In genomic region chr20:32191422-32191821, GRCh38 we compare ENCODE assay signal across 16 cellular contexts. TPM values are rescaled to one million over a fixed set of nuclear protein-coding genes. Genes with fewer than 3 reads are reported as not detected.
DNase-seq lines count a peak whose midpoint lies in the region; ATAC-seq and TF ChIP-seq lines count a peak whose summit lies in the region.
"Had no signal": no experiment of that assay in that cellular context is flagged by ENCODE, and none has a peak within 500 bp of the region (broad histone marks: within the 10 kb centered on the region; RNA-seq: fewer than 3 reads in every experiment).

No MANE protein-coding gene starts in this region.

- peaks cover 3% of the 10 kb centered on the region for H3K4me1 ChIP-seq in RWPE2 (ENCODE audit: insufficient read depth, poor library complexity, severe bottlenecking)

- POLR2A ChIA-PET in activated CD4-positive, alpha-beta T cell treated with anti-CD3 and anti-CD28 coated beads for 36 hours (lab: Charles Lee): interaction anchor here (1.8 kb wide), 1 partner anchor 14 kb away, joined by 9 read pairs; no protein-coding TSS in a partner anchor

- peaks cover 49% of the 10 kb centered on the region for H3K36me3 Mint-ChIP-seq in activated CD4-positive, alpha-beta T cell treated with anti-CD3 and anti-CD28 coated beads for 36 hours (ENCODE audit: low read depth)
- H3K36me3 Mint-ChIP-seq in activated CD4-positive, alpha-beta T cell treated with anti-CD3 and anti-CD28 coated beads, Interleukin-2, amount 10 ng/mL, durations not matched to agents 24 days and 14 days (ENCODE audit: low read depth): peaks cover 48% of the 10 kb centered on the region
- peaks cover 21% of the 10 kb centered on the region for H3K36me3 Mint-ChIP-seq in progenitor cell of endocrine pancreas (ENCODE audit: insufficient read depth)

- no peak overlapping the region for H3K4me3 ChIP-seq in RWPE2 (ENCODE audit: severe bottlenecking)
- H3K4me3 ChIP-seq: sigmoid colon, SK-N-MC had no signal

- H3K4me1 Mint-ChIP-seq in activated CD4-positive, alpha-beta T cell treated with anti-CD3 and anti-CD28 coated beads for 36 hours: peaks cover 62% of the 10 kb centered on the region
- H3K4me1 Mint-ChIP-seq in activated CD4-positive, alpha-beta T cell treated with anti-CD3 and anti-CD28 coated beads, Interleukin-2, amount 10 ng/mL, durations not matched to agents 24 days and 14 days: peaks cover 35% of the 10 kb centered on the region
- peaks cover 22% of the 10 kb centered on the region for H3K4me1 Mint-ChIP-seq in progenitor cell of endocrine pancreas (ENCODE audit: low read depth)

- peak; percentile 9 for ATAC-seq in activated CD4-positive, alpha-beta T cell treated with anti-CD3 and anti-CD28 coated beads for 36 hours
- ATAC-seq in RWPE2 (ENCODE audit: low read depth) (peak; percentile 5), esophagus mucosa (peak; percentile 5), GM19395 (IDR thresholded peaks at IDR 0.05; ENCODE audit: unreplicated experiment) (no peak)

- no peak overlapping the region for H3K4me3 Mint-ChIP-seq in activated CD4-positive, alpha-beta T cell treated with anti-CD3 and anti-CD28 coated beads for 36 hours
- no peak overlapping the region for H3K4me3 Mint-ChIP-seq in activated CD4-positive, alpha-beta T cell treated with anti-CD3 and anti-CD28 coated beads, Interleukin-2, amount 10 ng/mL, durations not matched to agents 24 days and 14 days
- H3K4me3 Mint-ChIP-seq in progenitor cell of endocrine pancreas (ENCODE audit: low read depth): peak overlapping the region; percentile 78

- no peaks in the 10 kb centered on the region for H3K27me3 ChIP-seq in RWPE2 (ENCODE audit: insufficient read depth, poor library complexity, severe bottlenecking)
- H3K27me3 ChIP-seq: sigmoid colon had no signal

- no peaks in the 10 kb centered on the region for H3K9me3 ChIP-seq in RWPE2 (ENCODE audit: severe bottlenecking)
- H3K9me3 ChIP-seq: sigmoid colon had no signal

- H3K27me3 Mint-ChIP-seq in activated CD4-positive, alpha-beta T cell treated with anti-CD3 and anti-CD28 coated beads for 36 hours: no peaks in the 10 kb centered on the region
- no peaks in the 10 kb centered on the region for H3K27me3 Mint-ChIP-seq in activated CD4-positive, alpha-beta T cell treated with anti-CD3 and anti-CD28 coated beads, Interleukin-2, amount 10 ng/mL, durations not matched to agents 24 days and 14 days
- H3K27me3 Mint-ChIP-seq in progenitor cell of endocrine pancreas: no peaks in the 10 kb centered on the region

- peak overlapping the region; percentile 22 for H3K27ac Mint-ChIP-seq in activated CD4-positive, alpha-beta T cell treated with anti-CD3 and anti-CD28 coated beads for 36 hours
- H3K27ac Mint-ChIP-seq in activated CD4-positive, alpha-beta T cell treated with anti-CD3 and anti-CD28 coated beads, Interleukin-2, amount 10 ng/mL, durations not matched to agents 24 days and 14 days: no peak overlapping the region
- H3K27ac Mint-ChIP-seq in progenitor cell of endocrine pancreas: peak overlapping the region; percentile 59

- no peak for TF ChIP-seq CTCF in RWPE2 (IDR thresholded peaks at IDR 0.05; ENCODE audit: poor library complexity, severe bottlenecking)
- TF ChIP-seq CTCF in progenitor cell of endocrine pancreas (IDR thresholded peaks at IDR 0.05; ENCODE audit: unreplicated experiment): no peak

- H3K27ac ChIP-seq in RWPE2 (ENCODE audit: poor library complexity, severe bottlenecking): no peak overlapping the region
- H3K27ac ChIP-seq: SK-N-MC had no signal

- CTCF ChIA-PET in activated CD4-positive, alpha-beta T cell treated with anti-CD3 and anti-CD28 coated beads for 36 hours (lab: Charles Lee): interaction anchor here (1.0 to 1.1 kb wide), 4 partner anchors 11 to 265 kb away, joined by 3 to 4 read pairs (median 4); no protein-coding TSS in a partner anchor

- no peaks in the 10 kb centered on the region for H3K9me3 Mint-ChIP-seq in activated CD4-positive, alpha-beta T cell treated with anti-CD3 and anti-CD28 coated beads for 36 hours (ENCODE audit: low read depth)
- no peaks in the 10 kb centered on the region for H3K9me3 Mint-ChIP-seq in activated CD4-positive, alpha-beta T cell treated with anti-CD3 and anti-CD28 coated beads, Interleukin-2, amount 10 ng/mL, durations not matched to agents 24 days and 14 days
- no peaks in the 10 kb centered on the region for H3K9me3 Mint-ChIP-seq in progenitor cell of endocrine pancreas (ENCODE audit: low read depth)

- peaks cover 16% of the 10 kb centered on the region for H3K36me3 ChIP-seq in RWPE2 (ENCODE audit: low read depth)

- no peak for DNase-seq in activated CD4-positive, alpha-beta T cell treated with anti-CD3 and anti-CD28 coated beads for 36 hours
- DNase-seq in activated CD4-positive, alpha-beta T cell treated with anti-CD3 and anti-CD28 coated beads, Interleukin-2, amount 10 ng/mL, durations not matched to agents 24 days and 14 days: no peak
- DNase-seq in RWPE2 (ENCODE audit: low spot score) (peak; percentile 61), progenitor cell of endocrine pancreas (ENCODE audit: low spot score, unreplicated experiment) (no peak), posterior vena cava (ENCODE audit: low spot score) (no peak), mucosa of gallbladder (ENCODE audit: low spot score) (no peak)
- DNase-seq: 8988T; activated CD8-positive, alpha-beta memory T cell treated with anti-CD3 and anti-CD28 coated beads, Interleukin-2, amount 50 U/mL, for 48 hours; aorta; COR-L47; NCI-H1048; NCI-H2227 treated with DMSO at 0.1 percent for 48 hours; sigmoid colon had no signal

- intact Hi-C loops in activated CD4-positive, alpha-beta T cell treated with anti-CD3 and anti-CD28 coated beads for 36 hours (cut with DNase I, micrococcal nuclease): no loop called here
- intact Hi-C loops in activated CD4-positive, alpha-beta T cell treated with anti-CD3 and anti-CD28 coated beads, Interleukin-2, amount 10 ng/mL, durations not matched to agents 24 days and 14 days (cut with micrococcal nuclease): no loop called here
- intact Hi-C loops in posterior vena cava (cut with DNase I): no loop called here

RNA-seq across cellular contexts. Expression of gene PLAGL2, which starts 16.1 kb away (rescaled TPM):
- 10 to 100 TPM; 89.1 to 98.2 TPM for total RNA-seq in activated CD4-positive, alpha-beta T cell treated with anti-CD3 and anti-CD28 coated beads for 36 hours
- 119 and 120 TPM in 2 replicates for total RNA-seq in activated CD4-positive, alpha-beta T cell treated with anti-CD3 and anti-CD28 coated beads, Interleukin-2, amount 10 ng/mL, durations not matched to agents 24 days and 14 days
- total RNA-seq in esophagus mucosa (11.0 TPM), progenitor cell of endocrine pancreas (57.1 and 59.3 TPM in 2 replicates), posterior vena cava (1 to 10 TPM; 4.8 to 5.6 TPM), mucosa of gallbladder (11.9 TPM)

RNA-seq across cellular contexts. Expression of gene POFUT1, which starts 16.3 kb away (rescaled TPM):
- 10 to 100 TPM; 51.8 to 54.3 TPM for total RNA-seq in activated CD4-positive, alpha-beta T cell treated with anti-CD3 and anti-CD28 coated beads for 36 hours
- 65.7 and 68.1 TPM in 2 replicates for total RNA-seq in activated CD4-positive, alpha-beta T cell treated with anti-CD3 and anti-CD28 coated beads, Interleukin-2, amount 10 ng/mL, durations not matched to agents 24 days and 14 days
- total RNA-seq in esophagus mucosa (18.3 TPM), progenitor cell of endocrine pancreas (48.7 and 49.8 TPM in 2 replicates), posterior vena cava (10 to 100 TPM; 34.6 to 36.4 TPM), mucosa of gallbladder (35.4 TPM)
